ENCODE assay signal across 22 cellular contexts in genomic region chr7:2014391-2015241, GRCh38.
DNase-seq lines count a peak whose midpoint lies in the region; TF ChIP-seq lines count a peak whose summit lies in the region.
"Had no signal": no experiment of that assay in that cellular context is flagged by ENCODE, and none has a peak within 500 bp of the region (broad histone marks: within the 10 kb centered on the region; RNA-seq: fewer than 3 reads in every experiment).

No MANE protein-coding gene starts in this region.

- no peak overlapping the region for H3K4me3 ChIP-seq in epithelial cell of esophagus (ENCODE audit: low read length)
- no peak overlapping the region for H3K4me3 ChIP-seq in suprapubic skin
- no peak overlapping the region for H3K4me3 ChIP-seq in CD4-positive, alpha-beta memory T cell (ENCODE audit: low read length in 2 of 2)
- H3K4me3 ChIP-seq in neural progenitor cell, result no peak overlapping the region
- H3K4me3 ChIP-seq: body of pancreas, SJCRH30 had no signal

- H3K27ac ChIP-seq in suprapubic skin, result no peak overlapping the region
- H3K27ac ChIP-seq in CD4-positive, alpha-beta memory T cell (ENCODE audit: low read depth, low read length), result no peak overlapping the region
- H3K27ac ChIP-seq in neural progenitor cell, result no peak overlapping the region
- H3K27ac ChIP-seq: body of pancreas, SJCRH30, VCaP had no signal

- H3K4me3 Mint-ChIP-seq in CD4-positive, alpha-beta memory T cell, result no peak overlapping the region
- H3K4me3 Mint-ChIP-seq in neural progenitor cell, result no peak overlapping the region
- H3K4me3 Mint-ChIP-seq: activated naive CD8-positive, alpha-beta T cell; stimulated activated naive CD8-positive, alpha-beta T cell treated with anti-CD3 and anti-CD28 coated beads, Interleukin-15, amount 100 ng/mL, for 72 hours; T-helper 17 cell had no signal

- peaks cover 7% of the 10 kb centered on the region for H3K36me3 ChIP-seq in suprapubic skin
- H3K36me3 ChIP-seq in CD4-positive, alpha-beta memory T cell (ENCODE audit: insufficient read depth, low read length), result no peaks in the 10 kb centered on the region
- no peaks in the 10 kb centered on the region for H3K36me3 ChIP-seq in neural progenitor cell
- H3K36me3 ChIP-seq: SJCRH30 had no signal

- H3K4me1 Mint-ChIP-seq in CD4-positive, alpha-beta memory T cell, result peaks cover 1 to 9% (median 3%) of the 10 kb centered on the region in 4 donors
- peaks cover 22% of the 10 kb centered on the region for H3K4me1 Mint-ChIP-seq in neural progenitor cell

- H3K9me3 Mint-ChIP-seq in CD4-positive, alpha-beta memory T cell, result no peaks in the 10 kb centered on the region
- no peaks in the 10 kb centered on the region for H3K9me3 Mint-ChIP-seq in neural progenitor cell
- H3K9me3 Mint-ChIP-seq: stimulated activated naive CD8-positive, alpha-beta T cell treated with anti-CD3 and anti-CD28 coated beads, Interleukin-15, amount 100 ng/mL, for 72 hours had no signal

- H3K4me2 ChIP-seq in neural progenitor cell, result no peak overlapping the region

- H3K9ac ChIP-seq in neural progenitor cell, result no peak overlapping the region

- peaks cover 10% of the 10 kb centered on the region for H4K20me1 ChIP-seq in neural progenitor cell (ENCODE audit: low read depth)

- no peak overlapping the region for H3K27ac Mint-ChIP-seq in CD4-positive, alpha-beta memory T cell
- no peak overlapping the region for H3K27ac Mint-ChIP-seq in neural progenitor cell
- H3K27ac Mint-ChIP-seq: activated naive CD8-positive, alpha-beta T cell; stimulated activated naive CD8-positive, alpha-beta T cell treated with anti-CD3 and anti-CD28 coated beads, Interleukin-15, amount 100 ng/mL, for 72 hours; T-helper 17 cell had no signal

- intact Hi-C loops in CD4-positive, alpha-beta memory T cell (cut with micrococcal nuclease), result no loop called here

- WGBS in suprapubic skin, result 96% methylated on average over 24 of the region's 47 CpGs

- POLR2A ChIA-PET in CD4-positive, alpha-beta memory T cell (lab: Charles Lee; ENCODE audit: partially characterized antibody), result no interaction called here

- H3K4me1 ChIP-seq in suprapubic skin (peaks cover 20% of the 10 kb centered on the region), neural progenitor cell (peaks cover 13% of the 10 kb centered on the region)
- H3K4me1 ChIP-seq in CD4-positive, alpha-beta memory T cell (ENCODE audit: insufficient read depth, low read length), result no peaks in the 10 kb centered on the region
- H3K4me1 ChIP-seq: body of pancreas had no signal

- no peaks in the 10 kb centered on the region for H3K9me3 ChIP-seq in suprapubic skin
- H3K9me3 ChIP-seq in CD4-positive, alpha-beta memory T cell (ENCODE audit: control insufficient read depth in 1 of 2, low read length in 2 of 2), result no peaks in the 10 kb centered on the region
- H3K9me3 ChIP-seq in neural progenitor cell (ENCODE audit: low read depth), result no peaks in the 10 kb centered on the region
- H3K9me3 ChIP-seq: body of pancreas, SJCRH30 had no signal

- no peak for TF ChIP-seq EP300 in suprapubic skin (IDR thresholded peaks at IDR 0.05)

- peaks cover 5% of the 10 kb centered on the region for H3F3A ChIP-seq in neural progenitor cell (ENCODE audit: low read depth)

- TF ChIP-seq CTCF in epithelial cell of esophagus (IDR thresholded peaks at IDR 0.05; ENCODE audit: insufficient read depth, low read depth, low read length, missing control alignments) (no peak), suprapubic skin (IDR thresholded peaks at IDR 0.05) (no peak), neural progenitor cell (IDR thresholded peaks at IDR 0.05) (no peak)

- H3K27me3 Mint-ChIP-seq in CD4-positive, alpha-beta memory T cell, result no peaks in the 10 kb centered on the region
- H3K27me3 Mint-ChIP-seq in neural progenitor cell (ENCODE audit: insufficient read depth, low read depth), result peaks cover 7% of the 10 kb centered on the region
- H3K27me3 Mint-ChIP-seq: activated naive CD8-positive, alpha-beta T cell; stimulated activated naive CD8-positive, alpha-beta T cell treated with anti-CD3 and anti-CD28 coated beads, Interleukin-15, amount 100 ng/mL, for 72 hours; T-helper 17 cell had no signal

- peak; percentile 58 for DNase-seq in activated effector memory CD4-positive, alpha-beta T cell treated with anti-CD3 and anti-CD28 coated beads, Interleukin-2, amount 50 U/mL, for 16 hours
- DNase-seq in activated effector memory CD4-positive, alpha-beta T cell treated with Interleukin-2 at 50 U/mL for 16 hours, result no peak
- DNase-seq in epithelial cell of esophagus (ENCODE audit: low read depth) (peak; percentile 53), mesenteric fat pad (ENCODE audit: low spot score) (peak; percentile 86), suprapubic skin (ENCODE audit: low spot score in 2 of 2) (peak; percentile 57 to 79), neural progenitor cell (ENCODE audit: low spot score) (no peak), germinal center (ENCODE audit: low spot score) (no peak)
- DNase-seq in CD4-positive, alpha-beta memory T cell, result no peak
- DNase-seq: Calu3; foreskin melanocyte; KBM-7; kidney glomerular epithelial cell; midbrain; NCI-H2081 treated with DMSO at 0.1 percent for 48 hours; NCI-H524 treated with DMSO at 0.1 percent for 48 hours; SJCRH30; stimulated activated CD4-positive, alpha-beta T cell treated with anti-CD3 and anti-CD28 coated beads, Interleukin-1b, Interleukin-23, amount 100 ng/mL, for 48 hours; stimulated activated naive CD8-positive, alpha-beta T cell treated with anti-CD3 and anti-CD28 coated beads, Interleukin-15, amount 100 ng/mL, for 72 hours had no signal

- peaks cover 5 to 12% of the 10 kb centered on the region in 2 donors for H3K36me3 Mint-ChIP-seq in CD4-positive, alpha-beta memory T cell
- H3K36me3 Mint-ChIP-seq in neural progenitor cell, result no peaks in the 10 kb centered on the region

- CTCF ChIA-PET in CD4-positive, alpha-beta memory T cell (lab: Charles Lee; ENCODE audit: partially characterized antibody), result no interaction called here

- H2AFZ ChIP-seq in neural progenitor cell (replicated peaks), result no peak overlapping the region

- H3K27me3 ChIP-seq in suprapubic skin (no peaks in the 10 kb centered on the region), neural progenitor cell (no peaks in the 10 kb centered on the region)
- H3K27me3 ChIP-seq in CD4-positive, alpha-beta memory T cell (ENCODE audit: insufficient read depth, low read length), result no peaks in the 10 kb centered on the region
- H3K27me3 ChIP-seq: body of pancreas, SJCRH30 had no signal

- H3K79me2 ChIP-seq in neural progenitor cell (ENCODE audit: low read depth), result no peaks in the 10 kb centered on the region

- TF ChIP-seq POLR2A in suprapubic skin (IDR thresholded peaks at IDR 0.05), result no peak

Comparison
In these comparisons a context has a peak if more than half of its experiments do, and no peak if none do; other contexts are left out.
1. DNase-seq: peak in activated effector memory CD4-positive, alpha-beta T cell treated with anti-CD3 and anti-CD28 coated beads, Interleukin-2, amount 50 U/mL, for 16 hours (single experiment), epithelial cell of esophagus (single experiment), mesenteric fat pad (single experiment) and suprapubic skin (2 of 2); none in activated effector memory CD4-positive, alpha-beta T cell treated with Interleukin-2 at 50 U/mL for 16 hours (single experiment), CD4-positive, alpha-beta memory T cell (0 of 5), neural progenitor cell (single experiment) and germinal center (single experiment).